8 cellular contexts compared by ENCODE assay signal in the genomic region with DNA sequence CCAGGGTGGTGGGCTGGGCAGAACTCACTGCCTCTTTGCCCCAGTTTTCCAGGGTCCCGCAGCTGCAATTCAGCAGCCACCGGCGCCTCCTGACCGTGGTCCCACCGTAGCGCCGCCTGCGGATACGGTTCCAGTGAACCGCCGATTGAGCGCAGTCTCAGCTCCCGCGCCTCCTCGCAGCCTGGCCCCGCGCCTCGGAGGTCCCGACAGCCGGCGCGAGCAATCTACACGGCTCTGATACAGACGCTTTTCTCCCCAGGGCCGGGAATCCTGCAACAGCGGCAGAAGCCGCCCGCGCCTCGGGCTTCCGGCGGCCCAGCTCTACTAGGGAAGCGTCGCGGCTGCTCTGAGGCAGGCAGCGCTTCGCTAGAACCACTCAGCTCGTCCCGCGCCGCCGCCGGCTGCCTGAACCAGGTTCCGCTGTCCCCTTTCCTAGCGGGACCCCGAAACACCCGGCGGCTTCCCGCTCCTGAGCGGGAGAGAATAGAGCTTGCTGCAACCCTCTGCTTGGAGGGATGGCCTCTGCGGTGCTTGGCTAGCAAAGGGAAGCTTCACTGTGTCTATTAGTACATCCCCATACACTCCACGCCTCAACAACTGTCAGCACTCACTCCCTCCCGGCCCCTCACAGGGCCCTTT. TPM values are rescaled to one million over a fixed set of nuclear protein-coding genes. Genes with fewer than 3 reads are reported as not detected.
DNase-seq lines count a peak whose midpoint lies in the region; FAIRE-seq lines count a peak whose summit lies in the region.

No MANE protein-coding gene starts in this region.

- H2BK15ac ChIP-seq in mesendoderm (replicated peaks; ENCODE audit: low read depth), result no peak overlapping the region

- H3K4me3 Mint-ChIP-seq in dendritic cell treated with granulocyte-macrophage colony-stimulating factor and Interleukin-4, amounts not matched to agents 40 ng/mL and 50 ng/mL, for 4 days, result peak overlapping the region; percentile 70

- peaks cover 77 to 99% (median 88%) of the 10 kb centered on the region in 11 experiments for H3K27me3 ChIP-seq in BLaER1 treated with 17β-estradiol and CSF1 and Interleukin-3, amounts not matched to agents 10 nM and 100 nM
- peaks cover 29% of the 10 kb centered on the region for H3K27me3 ChIP-seq in mesendoderm (ENCODE audit: insufficient read depth, low read length, poor library complexity)
- peaks cover 16 to 56% of the 10 kb centered on the region in 2 donors for H3K27me3 ChIP-seq in small intestine (ENCODE audit: control insufficient read depth in 2 of 2, insufficient read depth in 2 of 2, low read length in 2 of 2)

- no peak overlapping the region for H3K27ac ChIP-seq in BLaER1 treated with 17β-estradiol and CSF1 and Interleukin-3, amounts not matched to agents 10 nM and 100 nM
- H3K27ac ChIP-seq in mesendoderm (ENCODE audit: low read depth, low read length) (no peak overlapping the region), small intestine (ENCODE audit: low read depth in 1 of 2, low read length in 1 of 2) (no peak overlapping the region)

- no peak overlapping the region for H4K5ac ChIP-seq in mesendoderm (ENCODE audit: low read length)

- peaks cover 91% of the 10 kb centered on the region for H3K27me3 Mint-ChIP-seq in dendritic cell treated with granulocyte-macrophage colony-stimulating factor and Interleukin-4, amounts not matched to agents 40 ng/mL and 50 ng/mL, for 4 days

- no peaks in the 10 kb centered on the region for H3K79me1 ChIP-seq in mesendoderm (ENCODE audit: low read length)

- H2AK5ac ChIP-seq in mesendoderm (ENCODE audit: low read length), result no peak overlapping the region

- H4K20me1 ChIP-seq in BLaER1 treated with 17β-estradiol and CSF1 and Interleukin-3, amounts not matched to agents 10 nM and 100 nM, result peaks cover 0 to 64% (median 54%) of the 10 kb centered on the region in 11 experiments; a peak in 19 of 22 replicates

- peak overlapping the region; percentile 73 for H3K56ac ChIP-seq in mesendoderm (ENCODE audit: low read length)

- in situ Hi-C loops in KBM-7 (cut with MboI; ENCODE audit: low pct_unique_long_range_greater_than_20kb, low sequenced_read_pairs), result loop anchor here (10.0 kb wide), 1 partner anchor 385 kb away; no protein-coding TSS in a partner anchor

- no peak overlapping the region for H3K27ac Mint-ChIP-seq in dendritic cell treated with granulocyte-macrophage colony-stimulating factor and Interleukin-4, amounts not matched to agents 40 ng/mL and 50 ng/mL, for 4 days

- no CpG with 5 or more reads among the region's 53 CpGs for WGBS in mesendoderm (ENCODE audit: extremely low coverage, insufficient coverage, low lambda C conversion rate)
- 2% methylated on average over 52 to 53 of the region's 53 CpGs for WGBS in small intestine, 3 donors

- peaks cover 36% of the 10 kb centered on the region for H3K4me1 Mint-ChIP-seq in dendritic cell treated with granulocyte-macrophage colony-stimulating factor and Interleukin-4, amounts not matched to agents 40 ng/mL and 50 ng/mL, for 4 days (ENCODE audit: low read depth)

- no peaks in the 10 kb centered on the region for H3K36me3 ChIP-seq in BLaER1 treated with 17β-estradiol and CSF1 and Interleukin-3, amounts not matched to agents 10 nM and 100 nM
- H3K36me3 ChIP-seq in mesendoderm (ENCODE audit: control insufficient read depth, insufficient read depth, low read length) (no peaks in the 10 kb centered on the region), small intestine (ENCODE audit: control insufficient read depth in 2 of 2, insufficient read depth in 2 of 2, low read length in 2 of 2) (no peaks in the 10 kb centered on the region)

- no peaks in the 10 kb centered on the region for H3K9me3 ChIP-seq in BLaER1 treated with 17β-estradiol and CSF1 and Interleukin-3, amounts not matched to agents 10 nM and 100 nM (replicated peaks in 1 of 11)
- H3K9me3 ChIP-seq in small intestine (ENCODE audit: control insufficient read depth, low read depth), result no peaks in the 10 kb centered on the region

- peaks cover 25 to 32% (median 29%) of the 10 kb centered on the region in 10 experiments; a peak in 19 of 20 replicates for H3K4me1 ChIP-seq in BLaER1 treated with 17β-estradiol and CSF1 and Interleukin-3, amounts not matched to agents 10 nM and 100 nM
- H3K4me1 ChIP-seq in mesendoderm (ENCODE audit: control insufficient read depth, low read depth, low read length), result peaks cover 4% of the 10 kb centered on the region
- peaks cover 2 to 7% of the 10 kb centered on the region in 2 donors for H3K4me1 ChIP-seq in small intestine (ENCODE audit: control insufficient read depth in 2 of 2, insufficient read depth in 1 of 2, low read depth in 1 of 2, low read length in 1 of 2)

- no peak overlapping the region for H3K23ac ChIP-seq in mesendoderm (ENCODE audit: low read length)

- no peak for FAIRE-seq in small intestine (lab: Jason Lieb, UNC)

- no peaks in the 10 kb centered on the region for H3K79me2 ChIP-seq in mesendoderm (ENCODE audit: control insufficient read depth, insufficient read depth, low read length)

- no peak overlapping the region for H2BK5ac ChIP-seq in mesendoderm (ENCODE audit: low read length)

- no peaks in the 10 kb centered on the region for H3K36me3 Mint-ChIP-seq in dendritic cell treated with granulocyte-macrophage colony-stimulating factor and Interleukin-4, amounts not matched to agents 40 ng/mL and 50 ng/mL, for 4 days (ENCODE audit: low read depth)

- peak overlapping the region; percentile 36 to 86 (median 63) for H3K4me2 ChIP-seq in BLaER1 treated with 17β-estradiol and CSF1 and Interleukin-3, amounts not matched to agents 10 nM and 100 nM
- H3K4me2 ChIP-seq in mesendoderm (ENCODE audit: low read length), result peak overlapping the region; percentile 62

- H2BK120ac ChIP-seq in mesendoderm (ENCODE audit: low read depth, low read length), result no peak overlapping the region

- H3K4ac ChIP-seq in mesendoderm (ENCODE audit: low read depth, low read length), result no peak overlapping the region

- H3K9ac ChIP-seq in BLaER1 treated with 17β-estradiol and CSF1 and Interleukin-3, amounts not matched to agents 10 nM and 100 nM, result peak overlapping the region in 1 of 11 experiments; percentile 16; a peak in 1 of 22 replicates
- peak overlapping the region; percentile 50 for H3K9ac ChIP-seq in mesendoderm (ENCODE audit: low read length)

- DNase-seq in NCI-H1105 (lab: John Stamatoyannopoulos, UW) (peak; percentile 65), mesendoderm (peak; percentile 67), HuH-7 (ENCODE audit: low spot score) (no peak), KBM-7 (no peak), small intestine (no peak), NOMO-1 treated with DMSO at 0.1 percent for 48 hours (lab: John Stamatoyannopoulos, UW; ENCODE audit: unreplicated experiment) (no peak)

- H3K4me3 ChIP-seq in BLaER1 treated with 17β-estradiol and CSF1 and Interleukin-3, amounts not matched to agents 10 nM and 100 nM, result peak overlapping the region in 8 of 10 experiments; percentile 6 to 63 (median 42); a peak in 12 of 20 replicates
- H3K4me3 ChIP-seq in mesendoderm (ENCODE audit: low read length) (peak overlapping the region; percentile 8), small intestine (ENCODE audit: low read depth in 1 of 2, low read length in 2 of 2) (peak overlapping the region in 1 of 2 donors; percentile 22)

- H3K18ac ChIP-seq in mesendoderm (ENCODE audit: low read length), result no peak overlapping the region

- intact Hi-C loops in dendritic cell treated with granulocyte-macrophage colony-stimulating factor and Interleukin-4, amounts not matched to agents 40 ng/mL and 50 ng/mL, for 4 days (cut with micrococcal nuclease), result no loop called here

- H4K8ac ChIP-seq in mesendoderm (ENCODE audit: low read depth, low read length), result no peak overlapping the region

- no peaks in the 10 kb centered on the region for H3K9me3 Mint-ChIP-seq in dendritic cell treated with granulocyte-macrophage colony-stimulating factor and Interleukin-4, amounts not matched to agents 40 ng/mL and 50 ng/mL, for 4 days

RNA-seq across cellular contexts. Expression of a gene that starts 3.1 kb away (rescaled TPM):
- 0.74 TPM for polyA plus RNA-seq in mesendoderm (2013, experiment 1 of 2)
- polyA plus RNA-seq in mesendoderm (2013, experiment 2 of 2), result 0.88 TPM
- not detected for polyA plus RNA-seq in small intestine

RNA-seq across cellular contexts. Expression of a gene that starts 3.2 kb away (rescaled TPM):
- polyA plus RNA-seq in mesendoderm (2013, experiment 1 of 2), result 0.65 TPM
- 0.60 TPM for polyA plus RNA-seq in mesendoderm (2013, experiment 2 of 2)
- polyA plus RNA-seq in small intestine, result not detected

RNA-seq across cellular contexts. Expression of a gene that starts 55.9 kb away (rescaled TPM):
- not detected for polyA plus RNA-seq in mesendoderm (2013, experiment 1 of 2)
- polyA plus RNA-seq in mesendoderm (2013, experiment 2 of 2), result not detected
- polyA plus RNA-seq in small intestine, result not detected

Comparison
In these comparisons a context has a peak if more than half of its experiments do, and no peak if none do; other contexts are left out.
1. DNase-seq: peak in NCI-H1105 (single experiment) and mesendoderm (single experiment); none in HuH-7 (single experiment), KBM-7 (single experiment), small intestine (single experiment) and NOMO-1 treated with DMSO at 0.1 percent for 48 hours (single experiment).